Comparison of ENCODE assay signal across 17 cellular contexts in genomic region chr5:93336330-93337110, GRCh38.
"Had no signal": no experiment of that assay in that cellular context is flagged by ENCODE, and none has a peak within 500 bp of the region (broad histone marks: within the 10 kb centered on the region; RNA-seq: fewer than 3 reads in every experiment).

No MANE protein-coding gene starts in this region.

- H3K4me3 ChIP-seq: dorsolateral prefrontal cortex, esophagus squamous epithelium, lung, skin epidermis, thyroid gland, uterus had no signal

- H3K9me3 ChIP-seq: esophagus squamous epithelium, neutrophil, thyroid gland, uterus had no signal

- DNase-seq: activated CD4-positive, alpha-beta memory T cell treated with anti-CD3 and anti-CD28 coated beads, Interleukin-2, amount 10 ng/mL, durations not matched to agents 7 days and 5 days; activated CD4-positive, alpha-beta T cell treated with anti-CD3 and anti-CD28 coated beads for 36 hours; activated gamma-delta T cell; activated naive CD8-positive, alpha-beta T cell treated with anti-CD3 and anti-CD28 coated beads for 36 hours; activated T-cell treated with anti-CD3 and anti-CD28 coated beads, Interleukin-2, amount 50 U/mL, for 48 hours; brain microvascular endothelial cell; dorsolateral prefrontal cortex; esophagus squamous epithelium; hypothalamus; left cardiac atrium; naive thymus-derived CD4-positive, alpha-beta T cell; thyroid gland; uterus; WERI-Rb-1 had no signal

- H3K27ac ChIP-seq: brain microvascular endothelial cell, dorsolateral prefrontal cortex, esophagus squamous epithelium, neutrophil, skin epidermis, thyroid gland, uterus, WERI-Rb-1 had no signal

- H3K4me1 ChIP-seq: esophagus squamous epithelium, uterus had no signal

- H3K36me3 ChIP-seq: brain microvascular endothelial cell, esophagus squamous epithelium, neutrophil, thyroid gland, uterus, WERI-Rb-1 had no signal

- ATAC-seq: activated CD4-positive, alpha-beta T cell treated with anti-CD3 and anti-CD28 coated beads for 36 hours; left cardiac atrium; naive thymus-derived CD4-positive, alpha-beta T cell had no signal
